15 cellular contexts compared by ENCODE assay signal in genomic region chr10:1063232-1063862, GRCh38. TPM values are rescaled to one million over a fixed set of nuclear protein-coding genes. Genes with fewer than 3 reads are reported as not detected.
DNase-seq lines count a peak whose midpoint lies in the region; ATAC-seq and TF ChIP-seq lines count a peak whose summit lies in the region.
"Had no signal": no experiment of that assay in that cellular context is flagged by ENCODE, and none has a peak within 500 bp of the region (broad histone marks: within the 10 kb centered on the region; RNA-seq: fewer than 3 reads in every experiment).

No MANE protein-coding gene starts in this region.

- H3K27me3 Mint-ChIP-seq in activated CD8-positive, alpha-beta memory T cell treated with anti-CD3 and anti-CD28 coated beads, Interleukin-2, amount 10 ng/mL, durations not matched to agents 7 days and 5 days: no peaks in the 10 kb centered on the region
- H3K27me3 Mint-ChIP-seq in glutamatergic neuron (ENCODE audit: unreplicated experiment): peaks cover 2% of the 10 kb centered on the region
- H3K27me3 Mint-ChIP-seq: dendritic cell treated with granulocyte-macrophage colony-stimulating factor and Interleukin-4, amounts not matched to agents 40 ng/mL and 50 ng/mL, for 4 days; stimulated activated memory B cell treated with anti-CD40 and anti-IgM and Interleukin-4, amounts not matched to agents 10 μg/mL and 1 μg/mL and 100 μg/mL, for 72 hours had no signal

- H3K4me3 Mint-ChIP-seq in activated CD8-positive, alpha-beta memory T cell treated with anti-CD3 and anti-CD28 coated beads, Interleukin-2, amount 10 ng/mL, durations not matched to agents 7 days and 5 days: peak overlapping the region; percentile 11
- peak overlapping the region; percentile 76 for H3K4me3 Mint-ChIP-seq in glutamatergic neuron (ENCODE audit: unreplicated experiment)
- H3K4me3 Mint-ChIP-seq: dendritic cell treated with granulocyte-macrophage colony-stimulating factor and Interleukin-4, amounts not matched to agents 40 ng/mL and 50 ng/mL, for 4 days; stimulated activated memory B cell treated with anti-CD40 and anti-IgM and Interleukin-4, amounts not matched to agents 10 μg/mL and 1 μg/mL and 100 μg/mL, for 72 hours had no signal

- H3K9me3 Mint-ChIP-seq in activated CD8-positive, alpha-beta memory T cell treated with anti-CD3 and anti-CD28 coated beads, Interleukin-2, amount 10 ng/mL, durations not matched to agents 7 days and 5 days (ENCODE audit: low read depth): no peaks in the 10 kb centered on the region
- H3K9me3 Mint-ChIP-seq in glutamatergic neuron (ENCODE audit: unreplicated experiment): peaks cover 7% of the 10 kb centered on the region
- H3K9me3 Mint-ChIP-seq: dendritic cell treated with granulocyte-macrophage colony-stimulating factor and Interleukin-4, amounts not matched to agents 40 ng/mL and 50 ng/mL, for 4 days; stimulated activated memory B cell treated with anti-CD40 and anti-IgM and Interleukin-4, amounts not matched to agents 10 μg/mL and 1 μg/mL and 100 μg/mL, for 72 hours had no signal

- CTCF ChIA-PET in activated CD8-positive, alpha-beta memory T cell treated with anti-CD3 and anti-CD28 coated beads, Interleukin-2, amount 10 ng/mL, durations not matched to agents 7 days and 5 days (lab: Charles Lee): no interaction called here

- peak; percentile 20 for ATAC-seq in left ventricle myocardium superior
- ATAC-seq in activated CD8-positive, alpha-beta memory T cell treated with anti-CD3 and anti-CD28 coated beads, Interleukin-2, amount 10 ng/mL, durations not matched to agents 7 days and 5 days: peak; percentile 78
- no peak for ATAC-seq in HG02623 (IDR thresholded peaks at IDR 0.05; ENCODE audit: unreplicated experiment)
- ATAC-seq: GM12878; stimulated activated memory B cell treated with anti-CD40 and anti-IgM and Interleukin-4, amounts not matched to agents 10 μg/mL and 1 μg/mL and 100 μg/mL, for 72 hours had no signal

- peaks cover 75% of the 10 kb centered on the region for H3K4me1 Mint-ChIP-seq in activated CD8-positive, alpha-beta memory T cell treated with anti-CD3 and anti-CD28 coated beads, Interleukin-2, amount 10 ng/mL, durations not matched to agents 7 days and 5 days
- H3K4me1 Mint-ChIP-seq in glutamatergic neuron (ENCODE audit: low read depth, unreplicated experiment): peaks cover 42% of the 10 kb centered on the region

- TF ChIP-seq CTCF in glutamatergic neuron (IDR thresholded peaks at IDR 0.05; ENCODE audit: partially characterized antibody, unreplicated experiment): no peak

- H3K27ac ChIP-seq in thymus (ENCODE audit: low read depth): peak overlapping the region; percentile 70
- H3K27ac ChIP-seq: HL-60 had no signal

- DNase-seq in left ventricle myocardium superior (no peak), cardiac septum (ENCODE audit: low spot score) (no peak), glutamatergic neuron (no peak), NCI-H510A (lab: John Stamatoyannopoulos, UW) (no peak), T-helper 9 cell (no peak)
- peak; percentile 55 for DNase-seq in activated CD8-positive, alpha-beta memory T cell treated with anti-CD3 and anti-CD28 coated beads, Interleukin-2, amount 10 ng/mL, durations not matched to agents 7 days and 5 days
- DNase-seq: DMS79; posterior cingulate gyrus; stimulated activated CD4-positive, alpha-beta T cell treated with anti-CD3 and anti-CD28 coated beads, Interleukin-1b, Interleukin-23, amount 100 ng/mL, for 48 hours had no signal

- no peak overlapping the region for H3K4me3 ChIP-seq in thymus (ENCODE audit: low read length)
- H3K4me3 ChIP-seq: GM12878 had no signal

- H3K9me3 ChIP-seq in thymus (ENCODE audit: control insufficient read depth): no peaks in the 10 kb centered on the region

- 66% methylated on average over 7 of the region's 7 CpGs for WGBS in thymus

- no peaks in the 10 kb centered on the region for H3K27me3 ChIP-seq in thymus (ENCODE audit: control insufficient read depth, insufficient read depth)

- intact Hi-C loops in left ventricle myocardium superior (cut with micrococcal nuclease): no loop called here
- intact Hi-C loops in cardiac septum (cut with DNase I): no loop called here

- H3K36me3 Mint-ChIP-seq in activated CD8-positive, alpha-beta memory T cell treated with anti-CD3 and anti-CD28 coated beads, Interleukin-2, amount 10 ng/mL, durations not matched to agents 7 days and 5 days: peaks cover 22% of the 10 kb centered on the region
- no peaks in the 10 kb centered on the region for H3K36me3 Mint-ChIP-seq in glutamatergic neuron (ENCODE audit: unreplicated experiment)

- H3K36me3 ChIP-seq in thymus (ENCODE audit: control insufficient read depth, insufficient read depth): peaks cover 6% of the 10 kb centered on the region

- H3K27ac Mint-ChIP-seq in activated CD8-positive, alpha-beta memory T cell treated with anti-CD3 and anti-CD28 coated beads, Interleukin-2, amount 10 ng/mL, durations not matched to agents 7 days and 5 days: peak overlapping the region; percentile 69
- H3K27ac Mint-ChIP-seq in glutamatergic neuron (ENCODE audit: unreplicated experiment): peak overlapping the region; percentile 93
- H3K27ac Mint-ChIP-seq: dendritic cell treated with granulocyte-macrophage colony-stimulating factor and Interleukin-4, amounts not matched to agents 40 ng/mL and 50 ng/mL, for 4 days; stimulated activated memory B cell treated with anti-CD40 and anti-IgM and Interleukin-4, amounts not matched to agents 10 μg/mL and 1 μg/mL and 100 μg/mL, for 72 hours had no signal

- H3K4me1 ChIP-seq in thymus (ENCODE audit: control insufficient read depth, insufficient read depth, low read length): peaks cover 18% of the 10 kb centered on the region

RNA-seq across cellular contexts. Expression of gene WDR37, which starts 7.2 kb away (rescaled TPM):
- 35.0 TPM for total RNA-seq in left ventricle myocardium superior
- 28.1 TPM for total RNA-seq in cardiac septum
- total RNA-seq in activated CD8-positive, alpha-beta memory T cell treated with anti-CD3 and anti-CD28 coated beads, Interleukin-2, amount 10 ng/mL, durations not matched to agents 7 days and 5 days: 10 to 100 TPM; 22.0 to 26.4 TPM
- total RNA-seq in glutamatergic neuron (ENCODE audit: unreplicated experiment): 27.8 TPM
- 14.0 TPM for polyA plus RNA-seq in thymus

RNA-seq across cellular contexts. Expression of gene IDI1, which starts 14.4 kb away (rescaled TPM):
- total RNA-seq in left ventricle myocardium superior: 15.8 TPM
- total RNA-seq in cardiac septum: 28.9 TPM
- total RNA-seq in activated CD8-positive, alpha-beta memory T cell treated with anti-CD3 and anti-CD28 coated beads, Interleukin-2, amount 10 ng/mL, durations not matched to agents 7 days and 5 days: 10 to 100 TPM; 60.8 to 75.8 TPM
- total RNA-seq in glutamatergic neuron (ENCODE audit: unreplicated experiment): 103 TPM
- 44.6 TPM for polyA plus RNA-seq in thymus

RNA-seq across cellular contexts. Expression of gene IDI2, which starts 37.7 kb away (rescaled TPM):
- total RNA-seq in left ventricle myocardium superior (not detected), cardiac septum (0.51 TPM), glutamatergic neuron (ENCODE audit: unreplicated experiment) (not detected)
- not detected for total RNA-seq in activated CD8-positive, alpha-beta memory T cell treated with anti-CD3 and anti-CD28 coated beads, Interleukin-2, amount 10 ng/mL, durations not matched to agents 7 days and 5 days
- 0.14 TPM for polyA plus RNA-seq in thymus
- total RNA-seq: GM12878 had no signal
